ENCODE assay signal across 26 cellular contexts in genomic region chrX:700936-701335, GRCh38.
"Had no signal": no experiment of that assay in that cellular context is flagged by ENCODE, and none has a peak within 500 bp of the region (broad histone marks: within the 10 kb centered on the region; RNA-seq: fewer than 3 reads in every experiment).

No MANE protein-coding gene starts in this region.

- H3K4me3 Mint-ChIP-seq: memory B cell; naive thymus-derived CD4-positive, alpha-beta T cell; nephron; neural progenitor cell; stimulated activated naive B cell treated with anti-CD40 and anti-IgM and Interleukin-4, amounts not matched to agents 10 μg/mL and 1 μg/mL and 100 μg/mL, for 72 hours; stimulated activated naive CD8-positive, alpha-beta T cell treated with anti-CD3 and anti-CD28 coated beads, Interleukin-15, Interleukin-2, amounts not matched to agents 100 ng/mL and 50 ng/mL, for 24 hours had no signal

- H3K27me3 Mint-ChIP-seq: memory B cell had no signal

- H3K9me3 ChIP-seq: right lobe of liver, thoracic aorta had no signal

- H3K27ac Mint-ChIP-seq: memory B cell; naive thymus-derived CD4-positive, alpha-beta T cell; nephron; neural progenitor cell; progenitor cell of endocrine pancreas; stimulated activated naive B cell treated with anti-CD40 and anti-IgM and Interleukin-4, amounts not matched to agents 10 μg/mL and 1 μg/mL and 100 μg/mL, for 72 hours; stimulated activated naive CD8-positive, alpha-beta T cell treated with anti-CD3 and anti-CD28 coated beads, Interleukin-15, Interleukin-2, amounts not matched to agents 100 ng/mL and 50 ng/mL, for 24 hours had no signal

- H3K9ac ChIP-seq: neural progenitor cell, parathyroid adenoma had no signal

- H3K36me3 Mint-ChIP-seq: memory B cell, neural progenitor cell had no signal

- H3K4me3 ChIP-seq: coronary artery, esophagus muscularis mucosa, gastroesophageal sphincter, heart left ventricle, hepatocyte, lung, neural progenitor cell, right lobe of liver, thoracic aorta, tibial nerve, vagina had no signal

- H3K4me1 Mint-ChIP-seq: memory B cell, nephron, neural progenitor cell had no signal

- H3K27me3 ChIP-seq: foreskin keratinocyte, gastroesophageal sphincter, heart left ventricle, hepatocyte, neural progenitor cell, right lobe of liver, tibial nerve, vagina had no signal

- H3K4me1 ChIP-seq: esophagus muscularis mucosa, foreskin keratinocyte, gastroesophageal sphincter, heart left ventricle, neural progenitor cell, parathyroid adenoma, right lobe of liver, tibial nerve, vagina had no signal

- H3K36me3 ChIP-seq: esophagus muscularis mucosa, gastroesophageal sphincter, heart left ventricle, neural progenitor cell, right lobe of liver, thoracic aorta, tibial nerve, vagina had no signal

- DNase-seq: dermis blood vessel endothelial cell; effector memory CD4-positive, alpha-beta T cell; foreskin keratinocyte; heart left ventricle; kidney; midbrain; naive thymus-derived CD4-positive, alpha-beta T cell; small intestine; stimulated activated CD4-positive, alpha-beta T cell treated with anti-CD3 and anti-CD28 coated beads, Interleukin-15, amount 100 ng/mL, for 24 hours; stimulated activated CD4-positive, alpha-beta T cell treated with anti-CD3 and anti-CD28 coated beads, Interleukin-2, amount 100 ng/mL, for 48 hours; stimulated activated naive B cell treated with anti-CD40 and anti-IgM and Interleukin-4, amounts not matched to agents 10 μg/mL and 1 μg/mL and 100 μg/mL, for 72 hours had no signal
